In genomic region chr6:35679399-35679798, GRCh38 we compare ENCODE assay signal across 24 cellular contexts. TPM values are rescaled to one million over a fixed set of nuclear protein-coding genes. Genes with fewer than 3 reads are reported as not detected.
"Had no signal": no experiment of that assay in that cellular context is flagged by ENCODE, and none has a peak within 500 bp of the region (broad histone marks: within the 10 kb centered on the region; RNA-seq: fewer than 3 reads in every experiment).

No MANE protein-coding gene starts in this region.

- H3K27me3 Mint-ChIP-seq: natural killer cell treated with Interleukin-12 subunit alpha and Interleukin-12 subunit beta and Interleukin-15 and Interleukin-18, amount 100 ng/mL, for 72 hours; stimulated activated naive CD8-positive, alpha-beta T cell treated with anti-CD3 and anti-CD28 coated beads, Interleukin-15, Interleukin-2, amounts not matched to agents 100 ng/mL and 50 ng/mL, for 24 hours had no signal

- H3K4me3 Mint-ChIP-seq: immature natural killer cell; mesothelial cell of epicardium; natural killer cell treated with Interleukin-12 subunit alpha and Interleukin-12 subunit beta and Interleukin-15 and Interleukin-18, amount 100 ng/mL, for 72 hours; stimulated activated naive CD8-positive, alpha-beta T cell treated with anti-CD3 and anti-CD28 coated beads, Interleukin-15, Interleukin-2, amounts not matched to agents 100 ng/mL and 50 ng/mL, for 24 hours; WTC11 had no signal

- H3K36me3 Mint-ChIP-seq: mesothelial cell of epicardium had no signal

- H3K9me3 Mint-ChIP-seq: immature natural killer cell; mesothelial cell of epicardium; natural killer cell treated with Interleukin-12 subunit alpha and Interleukin-12 subunit beta and Interleukin-15 and Interleukin-18, amount 100 ng/mL, for 72 hours; stimulated activated naive CD8-positive, alpha-beta T cell treated with anti-CD3 and anti-CD28 coated beads, Interleukin-15, Interleukin-2, amounts not matched to agents 100 ng/mL and 50 ng/mL, for 24 hours had no signal

- H3K27ac Mint-ChIP-seq: immature natural killer cell, mesothelial cell of epicardium, WTC11 had no signal

- H3K4me2 ChIP-seq: hepatocyte had no signal

- FAIRE-seq: astrocyte, colon had no signal

- H3K36me3 ChIP-seq: ovary had no signal

- H3K27ac ChIP-seq: hepatocyte, left ventricle myocardium inferior, ovary, thyroid gland, upper lobe of right lung had no signal

- H3K4me3 ChIP-seq: hepatocyte, left ventricle myocardium inferior, ovary, thyroid gland, upper lobe of right lung had no signal

- H3K27me3 ChIP-seq: hepatocyte, ovary, thyroid gland, upper lobe of right lung had no signal

- ATAC-seq: natural killer cell treated with Interleukin-12 subunit alpha and Interleukin-12 subunit beta and Interleukin-15 and Interleukin-18, amount 100 ng/mL, for 72 hours; right cardiac atrium; upper lobe of right lung; WTC11 had no signal

- H2AFZ ChIP-seq: hepatocyte had no signal

- H3K9me3 ChIP-seq: left ventricle myocardium inferior, ovary, thyroid gland, upper lobe of right lung had no signal

- DNase-seq: activated CD4-positive, alpha-beta T cell treated with anti-CD3 and anti-CD28 coated beads, Interleukin-2, amount 50 U/mL, for 4 hours; activated naive CD4-positive, alpha-beta T cell; central memory CD4-positive, alpha-beta T cell; effector memory CD4-positive, alpha-beta T cell; foreskin melanocyte; glutamatergic neuron; immature natural killer cell; kidney glomerular epithelial cell; left ventricle myocardium inferior; ovary; right cardiac atrium; stimulated activated CD4-positive, alpha-beta T cell treated with anti-CD3 and anti-CD28 coated beads, Interleukin-12 subunit alpha, Interleukin-12 subunit beta, amount 100 ng/mL, for 4 hours; stimulated activated CD4-positive, alpha-beta T cell treated with anti-CD3 and anti-CD28 coated beads, Interleukin-4, amount 100 ng/mL, for 4 hours; substantia nigra; T1000; thyroid gland; upper lobe of right lung had no signal

RNA-seq across cellular contexts. Expression of gene ARMC12, which starts 57.4 kb away (rescaled TPM):
- total RNA-seq: left ventricle myocardium inferior; natural killer cell treated with Interleukin-12 subunit alpha and Interleukin-12 subunit beta and Interleukin-15 and Interleukin-18, amount 100 ng/mL, for 72 hours had no signal
